In genomic region chr16:80527297-80527696, GRCh38 we compare ENCODE assay signal across 9 cellular contexts. TPM values are rescaled to one million over a fixed set of nuclear protein-coding genes. Genes with fewer than 3 reads are reported as not detected.
A peak's percentile ranks its signal among the peaks of the same experiment; 100 is the strongest.
DNase-seq lines count a peak whose midpoint lies in the region; ATAC-seq and FAIRE-seq lines count a peak whose summit lies in the region.
"Had no signal": no experiment of that assay in that cellular context is flagged by ENCODE, and none has a peak within 500 bp of the region (broad histone marks: within the 10 kb centered on the region; RNA-seq: fewer than 3 reads in every experiment).

No MANE protein-coding gene starts in this region.

- H3K4me1 ChIP-seq in small intestine (ENCODE audit: control insufficient read depth in 2 of 2, insufficient read depth in 1 of 2, low read depth in 1 of 2, low read length in 1 of 2): no peaks in the 10 kb centered on the region

- no peak overlapping the region for H3K4me3 Mint-ChIP-seq in T-helper 2 cell treated with Interferon-gamma antibody and Interleukin-4, amounts not matched to agents 5 μg/mL and 100 μg/mL, for 36 hours

- H3K27ac ChIP-seq in small intestine (ENCODE audit: low read depth in 1 of 2, low read length in 1 of 2): no peak overlapping the region

- no peaks in the 10 kb centered on the region for H3K27me3 ChIP-seq in small intestine (ENCODE audit: control insufficient read depth in 2 of 2, insufficient read depth in 2 of 2, low read length in 2 of 2)

- FAIRE-seq in small intestine (lab: Jason Lieb, UNC): no peak
- FAIRE-seq: A204.1 had no signal

- no peaks in the 10 kb centered on the region for H3K9me3 Mint-ChIP-seq in T-helper 2 cell treated with Interferon-gamma antibody and Interleukin-4, amounts not matched to agents 5 μg/mL and 100 μg/mL, for 36 hours

- no peaks in the 10 kb centered on the region for H3K36me3 Mint-ChIP-seq in T-helper 2 cell treated with Interferon-gamma antibody and Interleukin-4, amounts not matched to agents 5 μg/mL and 100 μg/mL, for 36 hours (ENCODE audit: low read depth)

- peak; percentile 64 for ATAC-seq in HG03159 (IDR thresholded peaks at IDR 0.05; ENCODE audit: unreplicated experiment)

- no peaks in the 10 kb centered on the region for H3K9me3 ChIP-seq in small intestine (ENCODE audit: control insufficient read depth, low read depth)

- 54 to 62% (median 60%) methylated on average over 5 of the region's 5 CpGs for WGBS in small intestine, 3 donors

- H3K27ac Mint-ChIP-seq in T-helper 2 cell treated with Interferon-gamma antibody and Interleukin-4, amounts not matched to agents 5 μg/mL and 100 μg/mL, for 36 hours: no peak overlapping the region

- DNase-seq in DMS 273 (lab: John Stamatoyannopoulos, UW; ENCODE audit: unreplicated experiment) (peak; percentile 26), DMS 273 treated with DMSO at 0.1 percent for 48 hours (lab: John Stamatoyannopoulos, UW) (no peak), dermis microvascular lymphatic vessel endothelial cell (ENCODE audit: low read depth in 2 of 2) (peak; percentile 31 to 54), small intestine (peak; percentile 35), COR-L47 (lab: John Stamatoyannopoulos, UW) (no peak), NCI-H1694 treated with DMSO at 0.1 percent for 48 hours (lab: John Stamatoyannopoulos, UW) (no peak)
- DNase-seq in T-helper 2 cell treated with Interferon-gamma antibody and Interleukin-4, amounts not matched to agents 5 μg/mL and 100 μg/mL, for 36 hours (ENCODE audit: low spot score): peak; percentile 49

- H3K4me1 Mint-ChIP-seq in T-helper 2 cell treated with Interferon-gamma antibody and Interleukin-4, amounts not matched to agents 5 μg/mL and 100 μg/mL, for 36 hours (ENCODE audit: low read depth): peaks cover 10% of the 10 kb centered on the region

- no peak overlapping the region for H3K4me3 ChIP-seq in small intestine (ENCODE audit: low read depth in 1 of 2, low read length in 2 of 2)

- H3K36me3 ChIP-seq in small intestine (ENCODE audit: control insufficient read depth in 2 of 2, insufficient read depth in 2 of 2, low read length in 2 of 2): no peaks in the 10 kb centered on the region

- H3K27me3 Mint-ChIP-seq in T-helper 2 cell treated with Interferon-gamma antibody and Interleukin-4, amounts not matched to agents 5 μg/mL and 100 μg/mL, for 36 hours (ENCODE audit: low read depth): peaks cover 28% of the 10 kb centered on the region

RNA-seq across cellular contexts. Expression of gene DYNLRB2, which starts 13.5 kb away (rescaled TPM):
- not detected in 2 replicates for total RNA-seq in dermis microvascular lymphatic vessel endothelial cell
- 1 to 10 TPM in 1 of 3 donors, not detected in 2; 1.1 TPM for polyA plus RNA-seq in small intestine

Comparison
In these comparisons a context has a peak if more than half of its experiments do, and no peak if none do; other contexts are left out.
1. DNase-seq: peak in DMS 273 (single experiment), T-helper 2 cell treated with Interferon-gamma antibody and Interleukin-4, amounts not matched to agents 5 μg/mL and 100 μg/mL, for 36 hours (single experiment), dermis microvascular lymphatic vessel endothelial cell (2 of 2) and small intestine (single experiment); none in DMS 273 treated with DMSO at 0.1 percent for 48 hours (single experiment), COR-L47 (single experiment) and NCI-H1694 treated with DMSO at 0.1 percent for 48 hours (single experiment).